Comparison of ENCODE assay signal across 9 cellular contexts in genomic region chr1:156599811-156600210, GRCh38. TPM values are rescaled to one million over a fixed set of nuclear protein-coding genes. Genes with fewer than 3 reads are reported as not detected.
DNase-seq lines count a peak whose midpoint lies in the region; ATAC-seq lines count a peak whose summit lies in the region.
"Had no signal": no experiment of that assay in that cellular context is flagged by ENCODE, and none has a peak within 500 bp of the region (broad histone marks: within the 10 kb centered on the region; RNA-seq: fewer than 3 reads in every experiment).

No MANE protein-coding gene starts in this region.

- peak overlapping the region in 9 of 11 experiments; percentile 82 to 95 (median 88); a peak in 11 of 22 replicates for H3K9ac ChIP-seq in BLaER1 treated with 17β-estradiol and CSF1 and Interleukin-3, amounts not matched to agents 10 nM and 100 nM

- peaks cover 33 to 54% (median 49%) of the 10 kb centered on the region in 11 experiments for H3K36me3 ChIP-seq in BLaER1 treated with 17β-estradiol and CSF1 and Interleukin-3, amounts not matched to agents 10 nM and 100 nM

- H3K4me2 ChIP-seq in BLaER1 treated with 17β-estradiol and CSF1 and Interleukin-3, amounts not matched to agents 10 nM and 100 nM, result peak overlapping the region; percentile 88 to 97 (median 94)

- no peaks in the 10 kb centered on the region for H3K27me3 ChIP-seq in BLaER1 treated with 17β-estradiol and CSF1 and Interleukin-3, amounts not matched to agents 10 nM and 100 nM

- DNase-seq in RPMI8226 (peak; percentile 76), AG08395 (ENCODE audit: low spot score) (no peak), cerebellar cortex (ENCODE audit: low spot score) (no peak), NCI-H69 (lab: John Stamatoyannopoulos, UW) (no peak)
- no peak for DNase-seq in stimulated activated CD4-positive, alpha-beta T cell treated with anti-CD3 and anti-CD28 coated beads, Interleukin-2, amount 100 ng/mL, for 24 hours
- DNase-seq: NCI-H774 had no signal

- peaks cover 33 to 49% (median 35%) of the 10 kb centered on the region in 10 experiments for H3K4me1 ChIP-seq in BLaER1 treated with 17β-estradiol and CSF1 and Interleukin-3, amounts not matched to agents 10 nM and 100 nM

- H4K20me1 ChIP-seq in BLaER1 treated with 17β-estradiol and CSF1 and Interleukin-3, amounts not matched to agents 10 nM and 100 nM, result peaks cover 0 to 50% (median 22%) of the 10 kb centered on the region in 11 experiments; a peak in 12 of 22 replicates

- H3K4me3 ChIP-seq in BLaER1 treated with 17β-estradiol and CSF1 and Interleukin-3, amounts not matched to agents 10 nM and 100 nM, result peak overlapping the region in 9 of 10 experiments; percentile 57 to 87 (median 80); a peak in 17 of 20 replicates

- peak overlapping the region in 7 of 11 experiments; percentile 87 to 94 (median 92); a peak in 9 of 22 replicates for H3K27ac ChIP-seq in BLaER1 treated with 17β-estradiol and CSF1 and Interleukin-3, amounts not matched to agents 10 nM and 100 nM

- H3K9me3 ChIP-seq in BLaER1 treated with 17β-estradiol and CSF1 and Interleukin-3, amounts not matched to agents 10 nM and 100 nM (replicated peaks in 1 of 11), result no peaks in the 10 kb centered on the region

- ATAC-seq in GM21723 (IDR thresholded peaks at IDR 0.05; ENCODE audit: unreplicated experiment), result peak; percentile 52
- peak; percentile 40 for ATAC-seq in esophagus mucosa

RNA-seq across cellular contexts. Expression of gene GPATCH4, which starts 1.5 kb away (rescaled TPM):
- 20.3 TPM for total RNA-seq in esophagus mucosa

RNA-seq across cellular contexts. Expression of gene NAXE, which starts 8.2 kb away (rescaled TPM):
- total RNA-seq in esophagus mucosa, result 80.4 TPM

RNA-seq across cellular contexts. Expression of gene HAPLN2, which starts 19.4 kb away (rescaled TPM):
- not detected for total RNA-seq in esophagus mucosa

RNA-seq across cellular contexts. Expression of gene TTC24, which starts 20.3 kb away (rescaled TPM):
- not detected for total RNA-seq in esophagus mucosa

RNA-seq across cellular contexts. Expression of gene IQGAP3, which starts 27.4 kb away (rescaled TPM):
- total RNA-seq in esophagus mucosa, result 11.8 TPM
